ENCODE assay signal across 8 cellular contexts in genomic region chr1:227542153-227543120, GRCh38. TPM values are rescaled to one million over a fixed set of nuclear protein-coding genes. Genes with fewer than 3 reads are reported as not detected.
DNase-seq lines count a peak whose midpoint lies in the region; ATAC-seq, FAIRE-seq and TF ChIP-seq lines count a peak whose summit lies in the region.

No MANE protein-coding gene starts in this region.

- no peaks in the 10 kb centered on the region; the same call in 1 of the 2 replicates for H3K27me3 ChIP-seq in GM06990 (replicated peaks; ENCODE audit: control insufficient read depth, insufficient read depth, low read length)
- H3K27me3 ChIP-seq in HCT116 (ENCODE audit: insufficient read depth, low read length): no peaks in the 10 kb centered on the region
- no peaks in the 10 kb centered on the region for H3K27me3 ChIP-seq in GM12878 (replicated peaks in 1 of 2; ENCODE audit: control insufficient read depth in 2 of 2, insufficient read depth in 2 of 2, low read length in 1 of 2)
- peaks cover 3% of the 10 kb centered on the region; the same call in 1 of the 2 replicates for H3K27me3 ChIP-seq in iPS DF 6.9 (ENCODE audit: control insufficient read depth, insufficient read depth, low read length)
- H3K27me3 ChIP-seq in HAP-1 (ENCODE audit: low read depth): no peaks in the 10 kb centered on the region

- POLR2A ChIA-PET in HCT116 (lab: Charles Lee) (no interaction called here), GM12878 (lab: Charles Lee) (interaction anchor here (1.0 kb wide), 1 partner anchor 20 kb away, joined by 3 read pairs; the partner anchor contains the start of gene ZNF678)

- peak overlapping the region; percentile 43 for H3K9ac ChIP-seq in HCT116 (ENCODE audit: low read length)
- peak overlapping the region; percentile 44 for H3K9ac ChIP-seq in GM12878 (ENCODE audit: control insufficient read depth, insufficient read depth, low read length)

- CTCF ChIA-PET in HCT116 (lab: Charles Lee) (interaction anchor here (0.6 to 0.9 kb wide), 4 partner anchors 11 to 21 kb away, joined by 3 to 6 read pairs (median 3); partner anchors contain the start of gene ZNF678), GM12878 (lab: Yijun Ruan, JAX) (interaction anchor here (0.5 to 3.6 kb wide), 12 partner anchors 10 to 996 kb away, joined by 3 to 21 read pairs (median 4); partner anchors contain the start of gene ZNF678)

- TF ChIP-seq RAD21 in HCT116 (IDR thresholded peaks at IDR 0.05; ENCODE audit: low read depth) (peak; percentile 44), GM12878 (IDR thresholded peaks at IDR 0.05; ENCODE audit: insufficient read depth, low read depth, low read length) (peak; percentile 48)

- DNase-seq in GM06990 (ENCODE audit: extremely low read depth, insufficient read length): peak; percentile 89
- DNase-seq in HCT116 (ENCODE audit: low read depth, low spot score): peak; percentile 41
- DNase-seq in NAMALWA (ENCODE audit: low spot score): peak; percentile 81
- DNase-seq in T-helper 9 cell: peak; percentile 84
- DNase-seq in GM12878 (ENCODE audit: low read depth, low spot score): peak; percentile 26
- DNase-seq in iPS DF 6.9 (ENCODE audit: low read depth, low spot score): peak; percentile 60
- peak; percentile 89 for DNase-seq in sciatic nerve (ENCODE audit: low spot score)
- no peak for DNase-seq in HAP-1 (ENCODE audit: low spot score in 2 of 2)

- SMC1A ChIA-PET in GM12878 (lab: Charles Lee; ENCODE audit: uncharacterized antibody, unreplicated experiment): interaction anchor here (1.7 kb wide), 1 partner anchor 20 kb away, joined by 6 read pairs; the partner anchor contains the start of gene ZNF678

- no peaks in the 10 kb centered on the region for H4K20me1 ChIP-seq in HCT116 (ENCODE audit: insufficient read depth)
- H4K20me1 ChIP-seq in GM12878 (ENCODE audit: control insufficient read depth, insufficient read depth): no peaks in the 10 kb centered on the region

- RAD21 ChIA-PET in HCT116 (lab: Charles Lee; ENCODE audit: low non-redundant PET in 1 of 2, low total read pairs in 2 of 2, uncharacterized antibody in 2 of 2, unreplicated experiment in 2 of 2): interaction anchor here (0.6 to 0.8 kb wide), 3 partner anchors 61 to 919 kb away, joined by 3 to 4 read pairs (median 3); no protein-coding TSS in a partner anchor
- RAD21 ChIA-PET in GM12878 (lab: Charles Lee; ENCODE audit: unreplicated experiment): interaction anchor here (0.7 kb wide), 1 partner anchor 20 kb away, joined by 5 read pairs; the partner anchor contains the start of gene ZNF678

- peak overlapping the region; percentile 17; the same call in 1 of the 2 replicates for H3K27ac ChIP-seq in HCT116 (ENCODE audit: low read depth, low read length)
- H3K27ac ChIP-seq in GM12878 (ENCODE audit: control insufficient read depth, insufficient read depth): peak overlapping the region; percentile 33; the same call in 1 of the 2 replicates
- no peak overlapping the region for H3K27ac ChIP-seq in iPS DF 6.9 (ENCODE audit: low read length)

- TF ChIP-seq POLR2A in HCT116 (IDR thresholded peaks at IDR 0.05; ENCODE audit: borderline replicate concordance, extremely low read depth, insufficient read depth, insufficient read length) (no peak), GM12878 (IDR thresholded peaks at IDR 0.05; ENCODE audit: low read depth, low read length) (no peak)

- no peak for TF ChIP-seq EP300 in GM12878 (IDR thresholded peaks at IDR 0.05; ENCODE audit: borderline replicate concordance in 1 of 2, control insufficient read depth in 1 of 2, low read depth in 2 of 2, low read length in 2 of 2)

- H2AFZ ChIP-seq in HCT116 (ENCODE audit: low read depth, low read length, poor library complexity, severe bottlenecking) (peak overlapping the region; percentile 77), GM12878 (ENCODE audit: control insufficient read depth, low read depth, low read length) (peak overlapping the region; percentile 86)

- no peaks in the 10 kb centered on the region for H3K36me3 ChIP-seq in GM06990 (ENCODE audit: control insufficient read depth, insufficient read depth, low read length)
- no peaks in the 10 kb centered on the region for H3K36me3 ChIP-seq in HCT116 (ENCODE audit: control insufficient read depth in 1 of 2, insufficient read depth in 2 of 2, low read length in 2 of 2)
- H3K36me3 ChIP-seq in GM12878 (ENCODE audit: control insufficient read depth in 2 of 2, insufficient read depth in 2 of 2, low read length in 1 of 2): no peaks in the 10 kb centered on the region
- no peaks in the 10 kb centered on the region for H3K36me3 ChIP-seq in iPS DF 6.9 (ENCODE audit: control insufficient read depth, insufficient read depth, low read length)
- no peaks in the 10 kb centered on the region for H3K36me3 ChIP-seq in HAP-1 (replicated peaks)

- intact Hi-C loops in HCT116 (cut with micrococcal nuclease): loop anchor here (1.0 kb wide), 1 partner anchor 21 kb away; the partner anchor contains the start of gene ZNF678
- intact Hi-C loops in GM12878 (cut with micrococcal nuclease; ENCODE audit: unreplicated experiment): loop anchor here (1.0 to 10.0 kb wide), 3 partner anchors 21 to 402 kb away; partner anchors contain the start of genes WNT9A and ZNF678
- intact Hi-C loops in sciatic nerve (cut with DNase I): no loop called here

- peak overlapping the region; percentile 59 for H3K4me3 ChIP-seq in GM06990 (replicated peaks; ENCODE audit: low read depth, low read length)
- H3K4me3 ChIP-seq in HCT116 (replicated peaks in 1 of 2; ENCODE audit: low read depth in 1 of 2, low read length in 2 of 2): peak overlapping the region; percentile 13 to 29; a peak in 2 of 4 replicates
- peak overlapping the region; percentile 58; the same call in 1 of the 2 replicates for H3K4me3 ChIP-seq in GM12878
- peak overlapping the region; percentile 29; the same call in 1 of the 2 replicates for H3K4me3 ChIP-seq in iPS DF 6.9 (ENCODE audit: low read length)
- no peak overlapping the region for H3K4me3 ChIP-seq in HAP-1

- no peaks in the 10 kb centered on the region for H3K79me2 ChIP-seq in HCT116 (ENCODE audit: insufficient read depth, low read length)
- H3K79me2 ChIP-seq in GM12878 (ENCODE audit: control insufficient read depth, insufficient read depth, low read length): no peaks in the 10 kb centered on the region

- H3K9me3 ChIP-seq in HCT116 (ENCODE audit: control insufficient read depth in 1 of 2, insufficient read depth in 1 of 2, low read depth in 1 of 2, low read length in 2 of 2) (no peaks in the 10 kb centered on the region), GM12878 (replicated peaks; ENCODE audit: control insufficient read depth, insufficient read depth, low read length) (no peaks in the 10 kb centered on the region; the same call in 2 of the 3 replicates), iPS DF 6.9 (ENCODE audit: control insufficient read depth, insufficient read depth, low read length) (no peaks in the 10 kb centered on the region), HAP-1 (no peaks in the 10 kb centered on the region)

- ATAC-seq in HCT116 (peak; percentile 97), GM12878 (peak; percentile 97), sciatic nerve (peak; percentile 95)

- TF ChIP-seq CTCF in GM06990 (IDR thresholded peaks at IDR 0.05; ENCODE audit: insufficient read depth, low read length, poor library complexity, severe bottlenecking): peak; percentile 73
- TF ChIP-seq CTCF in HCT116 (IDR thresholded peaks at IDR 0.05 in 2 of 3, conservative IDR thresholded peaks at IDR 0.05 in 1 of 3; ENCODE audit: borderline replicate concordance in 1 of 3, insufficient read depth in 1 of 3, low read depth in 2 of 3, low read length in 2 of 3): peak; percentile 69 to 83 (median 80)
- peak; percentile 89 to 94 (median 90) for TF ChIP-seq CTCF in GM12878 (IDR thresholded peaks at IDR 0.05 in 2 of 3, conservative IDR thresholded peaks at IDR 0.05 in 1 of 3; ENCODE audit: control insufficient read depth in 2 of 3, extremely low read depth in 1 of 3, insufficient read depth in 1 of 3, low read depth in 3 of 3, low read length in 3 of 3)

- H3K4me1 ChIP-seq in HCT116 (ENCODE audit: control insufficient read depth in 1 of 2, insufficient read depth in 2 of 2, low read length in 2 of 2): peaks cover 0 to 11% of the 10 kb centered on the region in 2 experiments; a peak in 3 of 4 replicates
- peaks cover 3% of the 10 kb centered on the region; the same call in 1 of the 2 replicates for H3K4me1 ChIP-seq in GM12878 (ENCODE audit: control insufficient read depth, insufficient read depth, low read length)
- H3K4me1 ChIP-seq in iPS DF 6.9 (ENCODE audit: control insufficient read depth, insufficient read depth, low read length): no peaks in the 10 kb centered on the region; the same call in 1 of the 2 replicates
- no peaks in the 10 kb centered on the region for H3K4me1 ChIP-seq in HAP-1

- 6% methylated on average over 59 of the region's 84 CpGs for WGBS in GM12878 (ENCODE audit: insufficient coverage, insufficient replicate concordance, low lambda C conversion rate, missing lambda C conversion rate)
- WGBS in iPS DF 6.9 (ENCODE audit: insufficient coverage, insufficient read length): no CpG with 5 or more reads among the region's 84 CpGs

- in situ Hi-C loops in GM12878 (cut with MboI) (no loop called here), HAP-1 (cut with MboI; ENCODE audit: low sequenced_read_pairs) (no loop called here)

- H3K9me2 ChIP-seq in HCT116 (ENCODE audit: insufficient read depth): no peaks in the 10 kb centered on the region

- peak; percentile 91 for FAIRE-seq in GM12878 (lab: Jason Lieb, UNC)

- BruUV-seq in HCT116 (replicated peaks; lab: Mats Ljungman, UMichigan) (no TSS peak), GM12878 (replicated peaks; lab: Mats Ljungman, UMichigan) (no TSS peak)

- peak overlapping the region; percentile 70 for H3K4me2 ChIP-seq in HCT116 (ENCODE audit: low read length)
- H3K4me2 ChIP-seq in GM12878 (ENCODE audit: control insufficient read depth, insufficient read depth): peak overlapping the region; percentile 87

TF ChIP-seq in GM12878, 131 proteins besides CTCF, POLR2A, EP300 and RAD21 (continues in another document):
- TF ChIP-seq NBN (IDR thresholded peaks at IDR 0.05): no peak

RNA-seq across cellular contexts. Expression of gene ZNF678, which starts 20.9 kb away (rescaled TPM):
- total RNA-seq in HCT116 (2021; ENCODE audit: unreplicated experiment): 6.1 TPM
- polyA plus RNA-seq in HCT116 (2012): 2.9 and 3.0 TPM in 2 replicates
- 58.1 and 65.2 TPM in 2 replicates for total RNA-seq in GM12878 (2013; cell fraction: nucleolus; rRNA removed)
- 9.6 and 10.4 TPM in 2 replicates for total RNA-seq in GM12878 (2014; rRNA removed)
- total RNA-seq in GM12878 (2014; rRNA removed; fragmentation: Illumina TruSeq; extraction: Trizol): 6.6 and 6.7 TPM in 2 replicates
- total RNA-seq in GM12878 (2021): 4.4 TPM in 2 replicates
- 1.4 TPM for polyA plus RNA-seq in GM12878 (2011; ENCODE audit: low read depth)
- polyA plus RNA-seq in GM12878 (2011; rRNA removed): 5.3 and 9.7 TPM in 2 replicates
- 2.3 and 3.1 TPM in 2 replicates for polyA plus RNA-seq in GM12878 (2011; cell fraction: cytosol; rRNA removed)
- 7.1 and 7.5 TPM in 2 replicates for polyA plus RNA-seq in GM12878 (2011; cell fraction: nucleus; rRNA removed)
- polyA plus RNA-seq in GM12878 (2012): 3.2 and 3.7 TPM in 2 replicates
- polyA plus RNA-seq in GM12878 (2014; fragmentation: Illumina TruSeq; extraction: Trizol): 3.5 and 4.4 TPM in 2 replicates
- 1 to 10 TPM; 1.4 to 1.9 TPM for polyA plus RNA-seq in GM12878 (2014; fragmentation: Nextera tagmentation; extraction: Ambion mirVana)
- polyA plus RNA-seq in GM12878 (2014; rRNA removed): 1.9 and 2.4 TPM in 2 replicates
- 1 to 10 TPM; 3.5 TPM for polyA plus RNA-seq in GM12878 (2016; fragmentation: Nextera tagmentation; extraction: Ambion mirVana)
- polyA minus RNA-seq in GM12878 (2011; rRNA and poly(A)+ RNA removed): 13.5 and 21.4 TPM in 2 replicates
- 5.4 and 6.1 TPM in 2 replicates for polyA minus RNA-seq in GM12878 (2011; cell fraction: cytosol; rRNA and poly(A)+ RNA removed)
- polyA minus RNA-seq in GM12878 (2011; cell fraction: nucleus; rRNA and poly(A)+ RNA removed): 35.2 and 40.0 TPM in 2 replicates
- 9.7 TPM for total RNA-seq in sciatic nerve

Comparison
In these comparisons a context has a peak if more than half of its experiments do, and no peak if none do; other contexts are left out.
1. DNase-seq: peak in GM06990 (single experiment), HCT116 (single experiment), NAMALWA (single experiment), T-helper 9 cell (single experiment), GM12878 (single experiment), iPS DF 6.9 (single experiment) and sciatic nerve (single experiment); none in HAP-1 (0 of 2).
2. Peak in every context shown above with its lines, with median percentiles within 50 percentile points of each other: CTCF ChIP-seq and ATAC-seq.